22 cellular contexts compared by ENCODE assay signal in genomic region chr7:96657347-96658010, GRCh38. TPM values are rescaled to one million over a fixed set of nuclear protein-coding genes. Genes with fewer than 3 reads are reported as not detected.
DNase-seq lines count a peak whose midpoint lies in the region; ATAC-seq, FAIRE-seq and TF ChIP-seq lines count a peak whose summit lies in the region.
"Had no signal": no experiment of that assay in that cellular context is flagged by ENCODE, and none has a peak within 500 bp of the region (broad histone marks: within the 10 kb centered on the region; RNA-seq: fewer than 3 reads in every experiment).

No MANE protein-coding gene starts in this region.

- intact Hi-C loops in endothelial cell of umbilical vein (cut with micrococcal nuclease), result loop anchor here (1.0 to 2.0 kb wide), 3 partner anchors 17 to 269 kb away; partner anchors contain the start of gene SEM1

- H3K9me1 ChIP-seq in endothelial cell of umbilical vein (replicated peaks; ENCODE audit: control insufficient read depth, extremely low read depth, insufficient read depth, low read length), result no peaks in the 10 kb centered on the region

- H3F3A ChIP-seq in GM23338 (replicated peaks; ENCODE audit: low read depth), result no peaks in the 10 kb centered on the region

- no peaks in the 10 kb centered on the region; the same call in 1 of the 2 replicates for H3K9me2 ChIP-seq in GM23338 (ENCODE audit: insufficient read depth)

- no peak overlapping the region for H4K91ac ChIP-seq in neuronal stem cell (ENCODE audit: low read depth, low read length, poor library complexity)

- WGBS in neuronal stem cell (ENCODE audit: extremely low coverage in 2 of 2, insufficient read length in 2 of 2, insufficient replicate concordance in 1 of 2), 2 donors, result no CpG with 5 or more reads among the region's 7 CpGs

- no peak overlapping the region for H2BK15ac ChIP-seq in neuronal stem cell (ENCODE audit: low read length)

- POLR2A ChIA-PET in endothelial cell of umbilical vein (lab: Charles Lee), result no interaction called here

- no peak overlapping the region for H3K27ac Mint-ChIP-seq in GM23338
- H3K27ac Mint-ChIP-seq: activated naive CD4-positive, alpha-beta T cell treated with anti-CD3 and anti-CD28 coated beads, Interleukin-2, amount 50 U/mL, for 24 hours had no signal

- no peak overlapping the region for H4K8ac ChIP-seq in neuronal stem cell (ENCODE audit: low read depth, low read length)

- TF ChIP-seq CTCF in GM23338 (conservative IDR thresholded peaks at IDR 0.05; ENCODE audit: low read depth in 2 of 2), result no peak
- no peak for TF ChIP-seq CTCF in endothelial cell of umbilical vein (IDR thresholded peaks at IDR 0.05; ENCODE audit: extremely low read depth in 1 of 2, insufficient read depth in 1 of 2, low read depth in 1 of 2, low read length in 2 of 2)
- no peak for TF ChIP-seq CTCF in foreskin fibroblast (IDR thresholded peaks at IDR 0.05; ENCODE audit: low read depth, low read length)

- H3K79me2 ChIP-seq in GM23338 (replicated peaks; ENCODE audit: insufficient read depth), result no peaks in the 10 kb centered on the region
- H3K79me2 ChIP-seq in endothelial cell of umbilical vein (ENCODE audit: control insufficient read depth, insufficient read depth, low read length), result no peaks in the 10 kb centered on the region

- H3K9ac ChIP-seq in endothelial cell of umbilical vein (replicated peaks; ENCODE audit: extremely low read depth, insufficient read depth, low read length) (no peak overlapping the region), neuronal stem cell (ENCODE audit: low read depth, low read length, poor library complexity) (no peak overlapping the region)
- H3K9ac ChIP-seq: KMS-11 had no signal

- H3K4me1 ChIP-seq in GM23338 (ENCODE audit: insufficient read depth), result peaks cover 12% of the 10 kb centered on the region; the same call in 1 of the 2 replicates
- peaks cover 21% of the 10 kb centered on the region for H3K4me1 ChIP-seq in endothelial cell of umbilical vein (ENCODE audit: control insufficient read depth, extremely low read depth, insufficient read depth, low read length)
- peaks cover 3 to 15% of the 10 kb centered on the region in 2 donors for H3K4me1 ChIP-seq in neuronal stem cell (ENCODE audit: control insufficient read depth in 2 of 2, insufficient read depth in 1 of 2, low read depth in 1 of 2, low read length in 2 of 2)
- H3K4me1 ChIP-seq: ascending aorta, esophagus squamous epithelium, spleen had no signal

- FAIRE-seq in endothelial cell of umbilical vein (lab: Jason Lieb, UNC), result peak; percentile 76

- H2BK5ac ChIP-seq in neuronal stem cell (ENCODE audit: low read length), result no peak overlapping the region

- TF ChIP-seq POLR2A in endothelial cell of umbilical vein (IDR thresholded peaks at IDR 0.05; ENCODE audit: low read depth, low read length), result no peak

- H3K79me1 ChIP-seq in neuronal stem cell (ENCODE audit: low read depth, low read length), result no peaks in the 10 kb centered on the region

- no peak overlapping the region for H3K4ac ChIP-seq in neuronal stem cell (ENCODE audit: low read length)

- no peak overlapping the region for H3K14ac ChIP-seq in neuronal stem cell (ENCODE audit: low read length)

- no peak overlapping the region for H3K4me3 Mint-ChIP-seq in GM23338
- H3K4me3 Mint-ChIP-seq: activated naive CD4-positive, alpha-beta T cell treated with anti-CD3 and anti-CD28 coated beads, Interleukin-2, amount 50 U/mL, for 24 hours had no signal

- H2AFZ ChIP-seq in GM23338 (0 out of 2 replicates have a peak overlapping the region, but pooled peaks have one; percentile 6), endothelial cell of umbilical vein (ENCODE audit: low read depth, low read length) (peak overlapping the region; percentile 41), neuronal stem cell (ENCODE audit: low read length) (no peak overlapping the region)

- no peak overlapping the region for H3K4me2 ChIP-seq in GM23338
- H3K4me2 ChIP-seq in endothelial cell of umbilical vein (ENCODE audit: insufficient read depth, low read length), result peak overlapping the region; percentile 81
- no peak overlapping the region for H3K4me2 ChIP-seq in neuronal stem cell (ENCODE audit: insufficient read depth, low read length, poor library complexity, severe bottlenecking)
- H3K4me2 ChIP-seq: KMS-11 had no signal

- peaks cover 25% of the 10 kb centered on the region for H3K4me1 Mint-ChIP-seq in GM23338
- H3K4me1 Mint-ChIP-seq: activated naive CD4-positive, alpha-beta T cell treated with anti-CD3 and anti-CD28 coated beads, Interleukin-2, amount 50 U/mL, for 24 hours had no signal

- no peak overlapping the region for H3K4me3 ChIP-seq in GM23338
- no peak overlapping the region for H3K4me3 ChIP-seq in endothelial cell of umbilical vein (replicated peaks in 1 of 3; ENCODE audit: insufficient read depth in 1 of 3, low read depth in 1 of 3, low read length in 3 of 3)
- no peak overlapping the region for H3K4me3 ChIP-seq in neuronal stem cell (ENCODE audit: low read length in 2 of 2)
- H3K4me3 ChIP-seq in foreskin fibroblast (ENCODE audit: low read depth in 1 of 2, low read length in 2 of 2), result no peak overlapping the region
- H3K4me3 ChIP-seq: ascending aorta, esophagus squamous epithelium, spleen had no signal

- H3K27me3 Mint-ChIP-seq in GM23338 (ENCODE audit: insufficient read depth, low read depth, poor library complexity), result peaks cover 4% of the 10 kb centered on the region
- H3K27me3 Mint-ChIP-seq: activated naive CD4-positive, alpha-beta T cell treated with anti-CD3 and anti-CD28 coated beads, Interleukin-2, amount 50 U/mL, for 24 hours had no signal

- H2AK5ac ChIP-seq in neuronal stem cell (ENCODE audit: low read depth, low read length), result no peak overlapping the region

- H3K18ac ChIP-seq in neuronal stem cell (ENCODE audit: low read length), result no peak overlapping the region

- DNase-seq in GM23338 (ENCODE audit: low spot score) (peak; percentile 21), M059J (ENCODE audit: low read depth) (peak; percentile 61), endothelial cell of umbilical vein (ENCODE audit: low read depth, low spot score) (peak; percentile 41), neuronal stem cell (ENCODE audit: low spot score) (peak; percentile 76), foreskin fibroblast (no peak), AG08396 (ENCODE audit: low spot score) (no peak)
- DNase-seq: activated CD4-positive, alpha-beta T cell treated with anti-CD3 and anti-CD28 coated beads for 4 hours; AML-193; cerebellar nuclear complex; effector CD8-positive, alpha-beta T cell; esophagus squamous epithelium; left ventricle myocardium superior; NCI-H510A treated with DMSO at 0.1 percent for 48 hours; OCI-M1; SIG-M5; spleen; T-helper 1 cell; trophoblast cell had no signal

- no peak overlapping the region for H2BK120ac ChIP-seq in neuronal stem cell (ENCODE audit: low read depth, low read length)

- H2BK12ac ChIP-seq in neuronal stem cell (ENCODE audit: low read length), result no peak overlapping the region

- no peak overlapping the region for H3K23ac ChIP-seq in neuronal stem cell (ENCODE audit: low read depth, low read length, poor library complexity)

- H4K20me1 ChIP-seq in GM23338 (replicated peaks; ENCODE audit: insufficient read depth) (no peaks in the 10 kb centered on the region), endothelial cell of umbilical vein (replicated peaks; ENCODE audit: control insufficient read depth, extremely low read depth, insufficient read depth, low read length) (no peaks in the 10 kb centered on the region)

- no peak overlapping the region for H3K27ac ChIP-seq in GM23338 (ENCODE audit: low read depth)
- H3K27ac ChIP-seq in endothelial cell of umbilical vein (ENCODE audit: insufficient read depth, low read depth, low read length), result peak overlapping the region; percentile 25
- peak overlapping the region; percentile 85 for H3K27ac ChIP-seq in neuronal stem cell (replicated peaks; ENCODE audit: low read length)
- H3K27ac ChIP-seq: ascending aorta, esophagus squamous epithelium, KMS-11, spleen had no signal

- H3K27me3 ChIP-seq in GM23338 (ENCODE audit: insufficient read depth), result no peaks in the 10 kb centered on the region
- no peaks in the 10 kb centered on the region for H3K27me3 ChIP-seq in endothelial cell of umbilical vein (ENCODE audit: control insufficient read depth in 2 of 2, insufficient read depth in 2 of 2, low read length in 2 of 2)
- H3K27me3 ChIP-seq in neuronal stem cell (ENCODE audit: control insufficient read depth in 3 of 3, insufficient read depth in 3 of 3, low read depth in 1 of 3, low read length in 3 of 3), result peaks cover 0 to 78% (median 0%) of the 10 kb centered on the region in 3 experiments
- H3K27me3 ChIP-seq: ascending aorta, esophagus squamous epithelium, spleen had no signal

- ATAC-seq in GM23338 (peak; percentile 97), HG02938 (IDR thresholded peaks at IDR 0.05; ENCODE audit: unreplicated experiment) (no peak)
- ATAC-seq: left ventricle myocardium superior had no signal

- no peaks in the 10 kb centered on the region for H3K9me3 Mint-ChIP-seq in GM23338

- no TSS peak for BruUV-seq in endothelial cell of umbilical vein (replicated peaks; lab: Mats Ljungman, UMichigan)

- dilution Hi-C loops in endothelial cell of umbilical vein (cut with MboI; ENCODE audit: extremely low pct_ligation_motif_present, low sequenced_read_pairs), result no loop called here

- no peaks in the 10 kb centered on the region for H3K36me3 ChIP-seq in GM23338 (ENCODE audit: insufficient read depth)
- no peaks in the 10 kb centered on the region for H3K36me3 ChIP-seq in endothelial cell of umbilical vein (ENCODE audit: control insufficient read depth in 2 of 2, extremely low read depth in 1 of 2, insufficient read depth in 2 of 2, low read length in 2 of 2)
- H3K36me3 ChIP-seq in neuronal stem cell (replicated peaks in 1 of 2; ENCODE audit: control insufficient read depth in 2 of 2, insufficient read depth in 2 of 2, low read length in 2 of 2), result no peaks in the 10 kb centered on the region
- H3K36me3 ChIP-seq: ascending aorta, esophagus squamous epithelium, spleen had no signal

- CTCF ChIA-PET in endothelial cell of umbilical vein (lab: Charles Lee), result no interaction called here

- no peaks in the 10 kb centered on the region for H3K36me3 Mint-ChIP-seq in GM23338 (ENCODE audit: low read depth)

- H3K9me3 ChIP-seq in endothelial cell of umbilical vein (replicated peaks; ENCODE audit: control insufficient read depth, insufficient read depth, low read length) (no peaks in the 10 kb centered on the region), neuronal stem cell (replicated peaks in 1 of 2; ENCODE audit: control insufficient read depth in 2 of 2, insufficient read depth in 1 of 2, low read depth in 1 of 2, low read length in 2 of 2) (no peaks in the 10 kb centered on the region)
- H3K9me3 ChIP-seq: ascending aorta, esophagus squamous epithelium had no signal

RNA-seq across cellular contexts. Expression of gene SEM1, which starts 52.2 kb away (rescaled TPM):
- 29.7 and 71.7 TPM in 2 replicates for total RNA-seq in GM23338 (2014; rRNA removed; shearing (Covaris generic))
- 1,042 and 1,089 TPM in 2 replicates for polyA plus RNA-seq in GM23338 (2016; fragmentation: Nextera tagmentation; extraction: Ambion mirVana)
- total RNA-seq in M059J (2014; rRNA removed; shearing (Covaris generic)), result 120 and 175 TPM in 2 replicates
- total RNA-seq in endothelial cell of umbilical vein, result 81.6 and 94.7 TPM in 2 replicates
- 9.2 and 16.7 TPM in 2 replicates for polyA plus RNA-seq in endothelial cell of umbilical vein
- polyA plus RNA-seq in endothelial cell of umbilical vein (2011; cell fraction: cytosol; rRNA removed), result 36.5 and 43.3 TPM in 2 replicates
- polyA plus RNA-seq in endothelial cell of umbilical vein (2011; cell fraction: nucleus; rRNA removed), result 18.6 and 28.4 TPM in 2 replicates
- 394 and 491 TPM in 2 replicates for polyA plus RNA-seq in endothelial cell of umbilical vein (2012)
- polyA minus RNA-seq in endothelial cell of umbilical vein, result 12.8 and 27.6 TPM in 2 replicates
- polyA minus RNA-seq in endothelial cell of umbilical vein (2011; cell fraction: cytosol; rRNA and poly(A)+ RNA removed), result 12.1 TPM
- 23.0 and 35.1 TPM in 2 replicates for polyA minus RNA-seq in endothelial cell of umbilical vein (2011; cell fraction: nucleus; rRNA and poly(A)+ RNA removed)
- 169 TPM for polyA plus RNA-seq in neuronal stem cell (2013, experiment 1 of 2)
- polyA plus RNA-seq in neuronal stem cell (2013, experiment 2 of 2), result 161 TPM

Comparison
In these comparisons a context has a peak if more than half of its experiments do, and no peak if none do; other contexts are left out.
1. DNase-seq: peak in GM23338 (single experiment), M059J (single experiment), endothelial cell of umbilical vein (single experiment) and neuronal stem cell (single experiment); none in foreskin fibroblast (0 of 2) and AG08396 (single experiment).